In genomic region chr9:121943463-121943862, GRCh38 we compare ENCODE assay signal across 15 cellular contexts.
A peak's percentile ranks its signal among the peaks of the same experiment; 100 is the strongest.
DNase-seq lines count a peak whose midpoint lies in the region; ATAC-seq and TF ChIP-seq lines count a peak whose summit lies in the region.
"Had no signal": no experiment of that assay in that cellular context is flagged by ENCODE, and none has a peak within 500 bp of the region (broad histone marks: within the 10 kb centered on the region; RNA-seq: fewer than 3 reads in every experiment).

No MANE protein-coding gene starts in this region.

- TF ChIP-seq CTCF in PC-9 (conservative IDR thresholded peaks at IDR 0.05) (no peak), spleen (IDR thresholded peaks at IDR 0.05 in 8 of 11, conservative IDR thresholded peaks at IDR 0.05 in 3 of 11) (no peak)

- TF ChIP-seq POLR2A in spleen (IDR thresholded peaks at IDR 0.05) (no peak), erythroblast (IDR thresholded peaks at IDR 0.05; ENCODE audit: low read length) (no peak)

- DNase-seq in PC-9 (no peak), spleen (no peak), SKM-1 (lab: John Stamatoyannopoulos, UW; ENCODE audit: unreplicated experiment) (no peak), erythroblast (lab: John Stamatoyannopoulos, UW) (no peak)
- no peak for DNase-seq in activated CD4-positive, alpha-beta T cell treated with anti-CD3 and anti-CD28 coated beads, Interleukin-2, amount 50 U/mL, for 4 hours
- DNase-seq: CD4-positive, CD25-positive, alpha-beta regulatory T cell; NCI-H2029; NCI-H2171; NCI-H446; NCI-H69 had no signal

- POLR2A ChIA-PET in PC-9 (lab: Charles Lee; ENCODE audit: unreplicated experiment), result no interaction called here

- H3K4me3 ChIP-seq in BLaER1 treated with 17β-estradiol and CSF1 and Interleukin-3, amounts not matched to agents 10 nM and 100 nM, result no peak overlapping the region
- no peak overlapping the region for H3K4me3 ChIP-seq in PC-9
- no peak overlapping the region for H3K4me3 ChIP-seq in spleen
- H3K4me3 ChIP-seq: GM23338 had no signal

- 0 out of 22 replicates have a peak, but pooled peaks cover 0 to 3% (median 0%) of the 10 kb centered on the region in 11 experiments for H3K27me3 ChIP-seq in BLaER1 treated with 17β-estradiol and CSF1 and Interleukin-3, amounts not matched to agents 10 nM and 100 nM
- no peaks in the 10 kb centered on the region for H3K27me3 ChIP-seq in PC-9 (ENCODE audit: insufficient read depth, low read depth)
- H3K27me3 ChIP-seq in spleen (replicated peaks in 1 of 7), result no peaks in the 10 kb centered on the region

- WGBS in spleen, 5 donors, result 56 to 80% (median 76%) methylated on average over 2 of the region's 2 CpGs

- peaks cover 21% of the 10 kb centered on the region for H3F3A ChIP-seq in PC-9 (ENCODE audit: insufficient read depth, low read depth)

- H3K9me3 ChIP-seq in BLaER1 treated with 17β-estradiol and CSF1 and Interleukin-3, amounts not matched to agents 10 nM and 100 nM (replicated peaks in 1 of 11), result no peaks in the 10 kb centered on the region
- no peaks in the 10 kb centered on the region for H3K9me3 ChIP-seq in PC-9 (ENCODE audit: insufficient read depth, low read depth)
- H3K9me3 ChIP-seq in spleen, result no peaks in the 10 kb centered on the region

- peak overlapping the region in 2 of 11 experiments; percentile 39 to 65; a peak in 3 of 22 replicates for H3K27ac ChIP-seq in BLaER1 treated with 17β-estradiol and CSF1 and Interleukin-3, amounts not matched to agents 10 nM and 100 nM
- H3K27ac ChIP-seq in PC-9 (no peak overlapping the region), spleen (peak overlapping the region in 6 of 8 donors; percentile 32 to 77 (median 50))

- H3K79me2 ChIP-seq in PC-9 (ENCODE audit: low read depth), result no peaks in the 10 kb centered on the region

- peak; percentile 59 for ATAC-seq in HG03354 (IDR thresholded peaks at IDR 0.05; ENCODE audit: poor library complexity, severe bottlenecking, unreplicated experiment)
- ATAC-seq: GM23338, Panc1, Right ventricle myocardium inferior had no signal

- BruUV-seq in PC-9 (replicated peaks; lab: Mats Ljungman, UMichigan), result no TSS peak

- no peaks in the 10 kb centered on the region for H3K36me3 ChIP-seq in BLaER1 treated with 17β-estradiol and CSF1 and Interleukin-3, amounts not matched to agents 10 nM and 100 nM
- H3K36me3 ChIP-seq in PC-9 (ENCODE audit: low read depth) (no peaks in the 10 kb centered on the region), spleen (no peaks in the 10 kb centered on the region)

- CTCF ChIA-PET in PC-9 (lab: Charles Lee), result no interaction called here

- peak overlapping the region in 1 of 11 experiments; percentile 22; a peak in 1 of 22 replicates for H3K9ac ChIP-seq in BLaER1 treated with 17β-estradiol and CSF1 and Interleukin-3, amounts not matched to agents 10 nM and 100 nM

- peak overlapping the region in 10 of 11 experiments; percentile 10 to 74 (median 54); a peak in 17 of 22 replicates for H3K4me2 ChIP-seq in BLaER1 treated with 17β-estradiol and CSF1 and Interleukin-3, amounts not matched to agents 10 nM and 100 nM
- H3K4me2 ChIP-seq in PC-9, result peak overlapping the region; percentile 30; the same call in 1 of the 2 replicates
- H3K4me2 ChIP-seq: GM23338 had no signal

- no peaks in the 10 kb centered on the region for H3K9me2 ChIP-seq in PC-9 (ENCODE audit: insufficient read depth)

- no peak overlapping the region for H2AFZ ChIP-seq in PC-9
- H2AFZ ChIP-seq: GM23338 had no signal

- intact Hi-C loops in PC-9 (cut with micrococcal nuclease; ENCODE audit: unreplicated experiment) (no loop called here), spleen (cut with DNase I; ENCODE audit: low total_unique reads) (no loop called here)

- H3K4me1 ChIP-seq in BLaER1 treated with 17β-estradiol and CSF1 and Interleukin-3, amounts not matched to agents 10 nM and 100 nM, result peaks cover 11 to 88% (median 67%) of the 10 kb centered on the region in 10 experiments; a peak in 19 of 20 replicates
- H3K4me1 ChIP-seq in PC-9 (replicated peaks; ENCODE audit: insufficient read depth) (peaks cover 31% of the 10 kb centered on the region), spleen (peaks cover 0 to 34% (median 3%) of the 10 kb centered on the region in 6 donors)

- no peaks in the 10 kb centered on the region for H4K20me1 ChIP-seq in BLaER1 treated with 17β-estradiol and CSF1 and Interleukin-3, amounts not matched to agents 10 nM and 100 nM
- H4K20me1 ChIP-seq in PC-9 (ENCODE audit: insufficient read depth), result no peaks in the 10 kb centered on the region
